ENCODE assay signal across 1 cellular context in the genomic region with DNA sequence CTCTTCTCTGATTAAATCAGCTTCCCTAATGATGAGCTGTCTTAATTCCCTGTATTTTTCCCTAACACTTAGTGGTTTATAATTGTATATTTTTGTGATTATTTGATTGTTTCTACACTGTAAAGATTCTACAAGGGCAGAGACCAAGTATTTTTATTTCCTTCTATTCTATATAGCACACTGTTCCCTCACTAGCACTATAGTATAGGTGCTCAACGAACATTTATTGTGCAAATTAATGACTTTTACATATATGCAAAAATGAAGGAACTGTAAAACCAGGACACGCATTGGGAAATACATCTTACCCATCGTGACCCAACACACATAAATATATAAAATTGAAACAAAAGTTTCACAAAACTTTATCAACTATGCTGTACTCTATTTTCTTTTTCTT.
TF ChIP-seq lines count a peak whose summit lies in the region.

No MANE protein-coding gene starts in this region.

TF ChIP-seq in HCT116, 20 proteins besides CTCF, POLR2A, EP300 and RAD21 (continued from another document):
- TF ChIP-seq, protein P1, sequence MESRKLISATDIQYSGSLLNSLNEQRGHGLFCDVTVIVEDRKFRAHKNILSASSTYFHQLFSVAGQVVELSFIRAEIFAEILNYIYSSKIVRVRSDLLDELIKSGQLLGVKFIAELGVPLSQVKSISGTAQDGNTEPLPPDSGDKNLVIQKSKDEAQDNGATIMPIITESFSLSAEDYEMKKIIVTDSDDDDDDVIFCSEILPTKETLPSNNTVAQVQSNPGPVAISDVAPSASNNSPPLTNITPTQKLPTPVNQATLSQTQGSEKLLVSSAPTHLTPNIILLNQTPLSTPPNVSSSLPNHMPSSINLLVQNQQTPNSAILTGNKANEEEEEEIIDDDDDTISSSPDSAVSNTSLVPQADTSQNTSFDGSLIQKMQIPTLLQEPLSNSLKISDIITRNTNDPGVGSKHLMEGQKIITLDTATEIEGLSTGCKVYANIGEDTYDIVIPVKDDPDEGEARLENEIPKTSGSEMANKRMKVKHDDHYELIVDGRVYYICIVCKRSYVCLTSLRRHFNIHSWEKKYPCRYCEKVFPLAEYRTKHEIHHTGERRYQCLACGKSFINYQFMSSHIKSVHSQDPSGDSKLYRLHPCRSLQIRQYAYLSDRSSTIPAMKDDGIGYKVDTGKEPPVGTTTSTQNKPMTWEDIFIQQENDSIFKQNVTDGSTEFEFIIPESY (IDR thresholded peaks at IDR 0.05; ENCODE audit: extremely low read depth, insufficient replicate concordance, low read length), result no peak
- no peak for TF ChIP-seq REST (IDR thresholded peaks at IDR 0.05; ENCODE audit: low read depth)
- TF ChIP-seq POLR2AphosphoS5 (IDR thresholded peaks at IDR 0.05; ENCODE audit: low read depth, low read length), result no peak
- no peak for TF ChIP-seq JUND (IDR thresholded peaks at IDR 0.05)
- no peak for TF ChIP-seq SRF (IDR thresholded peaks at IDR 0.05; ENCODE audit: low read depth)
- no peak for TF ChIP-seq MAX (IDR thresholded peaks at IDR 0.05)
- TF ChIP-seq EGR1 (IDR thresholded peaks at IDR 0.05; ENCODE audit: low read depth), result no peak
- no peak for TF ChIP-seq ELF1 (IDR thresholded peaks at IDR 0.05; ENCODE audit: borderline replicate concordance, low read depth)
- TF ChIP-seq SIN3A (IDR thresholded peaks at IDR 0.05; ENCODE audit: low read depth), result no peak
- no peak for TF ChIP-seq EZH2phosphoT487 (IDR thresholded peaks at IDR 0.05; ENCODE audit: borderline replicate concordance)
- TF ChIP-seq ATF3 (IDR thresholded peaks at IDR 0.05), result no peak
- no peak for TF ChIP-seq TCF7L2 (IDR thresholded peaks at IDR 0.05; ENCODE audit: borderline replicate concordance, extremely low read depth, insufficient read depth, insufficient read length)
- TF ChIP-seq FOSL1 (IDR thresholded peaks at IDR 0.05; ENCODE audit: low read depth), result no peak
- TF ChIP-seq EZH2 (IDR thresholded peaks at IDR 0.05), result no peak
TF ChIP-seq in HCT116: peak in this region for 0.
